ENCODE assay signal across 17 cellular contexts in genomic region chr11:46350695-46351094, GRCh38. TPM values are rescaled to one million over a fixed set of nuclear protein-coding genes. Genes with fewer than 3 reads are reported as not detected.
A peak's percentile ranks its signal among the peaks of the same experiment; 100 is the strongest.
DNase-seq lines count a peak whose midpoint lies in the region; ATAC-seq, FAIRE-seq and TF ChIP-seq lines count a peak whose summit lies in the region.
"Had no signal": no experiment of that assay in that cellular context is flagged by ENCODE, and none has a peak within 500 bp of the region (broad histone marks: within the 10 kb centered on the region; RNA-seq: fewer than 3 reads in every experiment).

No MANE protein-coding gene starts in this region.

- peaks cover 18% of the 10 kb centered on the region for H3K36me3 Mint-ChIP-seq in T-helper 1 cell treated with Interleukin-12 subunit alpha and Interleukin-12 subunit beta and Interleukin-4 antibody, amounts not matched to agents 30 μg/mL and 1 μg/mL, for 36 hours (ENCODE audit: low read depth)
- H3K36me3 Mint-ChIP-seq in CD8-positive, alpha-beta memory T cell, result peaks cover 0 to 36% (median 0%) of the 10 kb centered on the region in 3 donors
- peaks cover 6% of the 10 kb centered on the region for H3K36me3 Mint-ChIP-seq in MCF 10A (ENCODE audit: insufficient read depth, unreplicated experiment)
- H3K36me3 Mint-ChIP-seq: mesothelial cell of epicardium had no signal

- CTCF ChIA-PET in CD8-positive, alpha-beta memory T cell (lab: Charles Lee), result interaction anchor here (1.4 to 18.1 kb wide), 3 partner anchors 16 to 113 kb away, joined by 5 to 358 read pairs (median 6); no protein-coding TSS in a partner anchor
- CTCF ChIA-PET in MCF 10A (lab: Yijun Ruan, JAX), result interaction anchor here (0.6 to 3.0 kb wide), 8 partner anchors 10 to 112 kb away, joined by 3 to 23 read pairs (median 4); no protein-coding TSS in a partner anchor

- H3K4me3 Mint-ChIP-seq in T-helper 1 cell treated with Interleukin-12 subunit alpha and Interleukin-12 subunit beta and Interleukin-4 antibody, amounts not matched to agents 30 μg/mL and 1 μg/mL, for 36 hours, result peak overlapping the region; percentile 17
- peak overlapping the region; percentile 77 to 98 (median 94) for H3K4me3 Mint-ChIP-seq in CD8-positive, alpha-beta memory T cell
- no peak overlapping the region for H3K4me3 Mint-ChIP-seq in MCF 10A (ENCODE audit: unreplicated experiment)
- H3K4me3 Mint-ChIP-seq: mesothelial cell of epicardium had no signal

- no peak for FAIRE-seq in pancreas (lab: Jason Lieb, UNC)
- FAIRE-seq: bronchial epithelial cell, endothelial cell of umbilical vein, islet of Langerhans had no signal

- H3K27ac Mint-ChIP-seq in T-helper 1 cell treated with Interleukin-12 subunit alpha and Interleukin-12 subunit beta and Interleukin-4 antibody, amounts not matched to agents 30 μg/mL and 1 μg/mL, for 36 hours, result no peak overlapping the region
- H3K27ac Mint-ChIP-seq in CD8-positive, alpha-beta memory T cell, result peak overlapping the region; percentile 21 to 96 (median 89)
- H3K27ac Mint-ChIP-seq in MCF 10A (ENCODE audit: low read depth, unreplicated experiment), result peak overlapping the region; percentile 16
- H3K27ac Mint-ChIP-seq: mesothelial cell of epicardium had no signal

- intact Hi-C loops in MCF 10A (cut with micrococcal nuclease), result no loop called here
- intact Hi-C loops in pancreas (cut with DNase I), result no loop called here

- POLR2A ChIA-PET in CD8-positive, alpha-beta memory T cell (lab: Charles Lee), result interaction anchor here (0.6 to 5.6 kb wide), 3 partner anchors 19 to 30 kb away, joined by 3 to 32 read pairs (median 5); partner anchors contain the start of gene MDK
- POLR2A ChIA-PET in MCF 10A (lab: Yijun Ruan, JAX), result interaction anchor here (0.6 kb wide), 1 partner anchor 303 kb away, joined by 3 read pairs; no protein-coding TSS in a partner anchor

- no TSS peak for BruUV-seq in MCF 10A (replicated peaks; lab: Mats Ljungman, UMichigan)

- no peak overlapping the region for H3K27ac ChIP-seq in CD8-positive, alpha-beta memory T cell (ENCODE audit: low read depth, low read length)
- H3K27ac ChIP-seq in pancreas, result peak overlapping the region; percentile 1 to 77 (median 42)
- H3K27ac ChIP-seq: transverse colon had no signal

- no peaks in the 10 kb centered on the region for H3K9me3 Mint-ChIP-seq in T-helper 1 cell treated with Interleukin-12 subunit alpha and Interleukin-12 subunit beta and Interleukin-4 antibody, amounts not matched to agents 30 μg/mL and 1 μg/mL, for 36 hours
- no peaks in the 10 kb centered on the region for H3K9me3 Mint-ChIP-seq in CD8-positive, alpha-beta memory T cell
- no peaks in the 10 kb centered on the region for H3K9me3 Mint-ChIP-seq in MCF 10A (ENCODE audit: unreplicated experiment)
- H3K9me3 Mint-ChIP-seq: mesothelial cell of epicardium had no signal

- H3K4me1 Mint-ChIP-seq in T-helper 1 cell treated with Interleukin-12 subunit alpha and Interleukin-12 subunit beta and Interleukin-4 antibody, amounts not matched to agents 30 μg/mL and 1 μg/mL, for 36 hours (ENCODE audit: low read depth), result peaks cover 64% of the 10 kb centered on the region
- peaks cover 75 to 82% (median 78%) of the 10 kb centered on the region in 3 donors for H3K4me1 Mint-ChIP-seq in CD8-positive, alpha-beta memory T cell
- H3K4me1 Mint-ChIP-seq in MCF 10A (ENCODE audit: insufficient read depth, unreplicated experiment), result peaks cover 20% of the 10 kb centered on the region

- peak overlapping the region; percentile 66 for H3K4me3 ChIP-seq in CD8-positive, alpha-beta memory T cell (ENCODE audit: low read length)
- H3K4me3 ChIP-seq in pancreas, result no peak overlapping the region
- H3K4me3 ChIP-seq: MG63, transverse colon had no signal

- H3K9me3 ChIP-seq in CD8-positive, alpha-beta memory T cell (ENCODE audit: low read length), result no peaks in the 10 kb centered on the region
- H3K9me3 ChIP-seq in pancreas, result no peaks in the 10 kb centered on the region
- H3K9me3 ChIP-seq: MG63, transverse colon had no signal

- H3K27me3 ChIP-seq in CD8-positive, alpha-beta memory T cell (ENCODE audit: insufficient read depth, low read length, poor library complexity, severe bottlenecking), result no peaks in the 10 kb centered on the region
- H3K27me3 ChIP-seq in pancreas, result no peaks in the 10 kb centered on the region
- H3K27me3 ChIP-seq: MG63, transverse colon had no signal

- TF ChIP-seq CTCF in MCF 10A (IDR thresholded peaks at IDR 0.05; ENCODE audit: unreplicated experiment) (no peak), pancreas (IDR thresholded peaks at IDR 0.05) (no peak)

- no peak for DNase-seq in T-helper 1 cell
- no peak for DNase-seq in CD8-positive, alpha-beta memory T cell
- DNase-seq in MCF 10A (ENCODE audit: unreplicated experiment), result no peak
- no peak for DNase-seq in pancreas
- DNase-seq in putamen (ENCODE audit: low spot score), result no peak
- no peak for DNase-seq in AG08395 (ENCODE audit: low spot score)
- DNase-seq: 8988T, MG63, NCI-H2081 treated with DMSO at 0.1 percent for 48 hours, transverse colon had no signal

- H3K36me3 ChIP-seq in CD8-positive, alpha-beta memory T cell (ENCODE audit: insufficient read depth, low read length), result no peaks in the 10 kb centered on the region
- H3K36me3 ChIP-seq in pancreas, result no peaks in the 10 kb centered on the region
- H3K36me3 ChIP-seq: MG63, transverse colon had no signal

- no peak for ATAC-seq in pancreas
- ATAC-seq in HG03432 (IDR thresholded peaks at IDR 0.05; ENCODE audit: unreplicated experiment), result no peak
- ATAC-seq: activated CD4-positive, CD25-positive, alpha-beta regulatory T cell treated with anti-CD3 and anti-CD28 coated beads, Interleukin-2, amount 50 U/mL, for 24 hours had no signal

- WGBS in pancreas, 2 donors, result 43 to 44% methylated on average over 3 of the region's 3 CpGs

- H3K27me3 Mint-ChIP-seq in T-helper 1 cell treated with Interleukin-12 subunit alpha and Interleukin-12 subunit beta and Interleukin-4 antibody, amounts not matched to agents 30 μg/mL and 1 μg/mL, for 36 hours (ENCODE audit: low read depth), result no peaks in the 10 kb centered on the region
- H3K27me3 Mint-ChIP-seq in CD8-positive, alpha-beta memory T cell, result peaks cover 0 to 3% of the 10 kb centered on the region in 2 donors
- no peaks in the 10 kb centered on the region for H3K27me3 Mint-ChIP-seq in MCF 10A (ENCODE audit: insufficient read depth, unreplicated experiment)

- peaks cover 77% of the 10 kb centered on the region for H3K4me1 ChIP-seq in CD8-positive, alpha-beta memory T cell (ENCODE audit: insufficient read depth, low read length)
- H3K4me1 ChIP-seq in pancreas, result peaks cover 0 to 42% (median 26%) of the 10 kb centered on the region in 3 donors

RNA-seq across cellular contexts. Expression of gene DGKZ, which starts 3.4 kb away (rescaled TPM):
- total RNA-seq in CD8-positive, alpha-beta memory T cell, result 10 to 100 TPM; 85.8 to 87.2 TPM
- polyA plus RNA-seq in CD8-positive, alpha-beta memory T cell, result 87.4 TPM
- total RNA-seq in MCF 10A (2022) (52.8 and 57.9 TPM in 2 replicates), pancreas (10 to 100 TPM; 34.1 to 46.3 (median 35.0) TPM)
- polyA plus RNA-seq in pancreas, result 10 to 100 TPM; 81.1 to 88.8 TPM

RNA-seq across cellular contexts. Expression of gene MDK, which starts 30.8 kb away (rescaled TPM):
- total RNA-seq in CD8-positive, alpha-beta memory T cell, result 1 to 10 TPM; 1.1 to 1.2 TPM
- polyA plus RNA-seq in CD8-positive, alpha-beta memory T cell, result 0.97 TPM
- 0.49 and 1.8 TPM in 2 replicates for total RNA-seq in MCF 10A (2022)
- 10 to 100 TPM in 4 of 6 donors, 1 to 10 TPM in 2; 4.3 to 84.4 (median 16.5) TPM for total RNA-seq in pancreas
- polyA plus RNA-seq in pancreas, result 10 to 100 TPM; 23.6 to 66.5 TPM

RNA-seq across cellular contexts. Expression of gene CHRM4, which starts 40.9 kb away (rescaled TPM):
- total RNA-seq in CD8-positive, alpha-beta memory T cell, result not detected
- polyA plus RNA-seq in CD8-positive, alpha-beta memory T cell, result 0.63 TPM
- total RNA-seq in MCF 10A (2022), result not detected in 2 replicates
- under 1 TPM; 0.08 to 0.62 (median 0.20) TPM for total RNA-seq in pancreas
- under 1 TPM in 1 of 2 donors, not detected in 1; 0.66 TPM for polyA plus RNA-seq in pancreas
- total RNA-seq: bronchial epithelial cell had no signal
